ENCODE assay signal across 8 cellular contexts in genomic region chr19:58499021-58499927, GRCh38. TPM values are rescaled to one million over a fixed set of nuclear protein-coding genes. Genes with fewer than 3 reads are reported as not detected.
DNase-seq lines count a peak whose midpoint lies in the region; ATAC-seq and TF ChIP-seq lines count a peak whose summit lies in the region.

No MANE protein-coding gene starts in this region.

- peak overlapping the region; percentile 76 for H3K27ac ChIP-seq in OCI-LY3 (ENCODE audit: low read length)

- H4K20me1 ChIP-seq in OCI-LY3 (ENCODE audit: insufficient read depth, low read length), result no peaks in the 10 kb centered on the region

- peak overlapping the region; percentile 70 for H2AFZ ChIP-seq in OCI-LY3 (ENCODE audit: low read depth, low read length)

- H3K36me3 ChIP-seq in OCI-LY3 (replicated peaks; ENCODE audit: low read depth, low read length), result peaks cover 13% of the 10 kb centered on the region

- H3K4me3 ChIP-seq in OCI-LY3 (ENCODE audit: low read length) (peak overlapping the region; percentile 81), epithelial cell of proximal tubule (ENCODE audit: low read depth, low read length) (peak overlapping the region; percentile 75)

- H3K27me3 ChIP-seq in OCI-LY3 (ENCODE audit: low read depth, low read length), result no peaks in the 10 kb centered on the region

- peak; percentile 79 for ATAC-seq in GM21526 (IDR thresholded peaks at IDR 0.05; ENCODE audit: low FRiP score, unreplicated experiment)

- H3K9ac ChIP-seq in OCI-LY3 (ENCODE audit: low read length), result peak overlapping the region; percentile 79

- peak; percentile 34; the same call in 1 of the 2 replicates for TF ChIP-seq CTCF in OCI-LY3 (IDR thresholded peaks at IDR 0.05; ENCODE audit: low read depth, low read length)
- peak; percentile 43 for TF ChIP-seq CTCF in epithelial cell of proximal tubule (conservative IDR thresholded peaks at IDR 0.05; ENCODE audit: low read depth, low read length)

- peaks cover 20% of the 10 kb centered on the region for H3K4me1 ChIP-seq in OCI-LY3 (ENCODE audit: low read length)

- H3K4me2 ChIP-seq in OCI-LY3 (ENCODE audit: low read length), result peak overlapping the region; percentile 95

- H3K79me2 ChIP-seq in OCI-LY3 (ENCODE audit: low read length), result peaks cover 28% of the 10 kb centered on the region

- H3K9me3 ChIP-seq in OCI-LY3 (ENCODE audit: insufficient read depth, low read length), result no peaks in the 10 kb centered on the region

- DNase-seq in DMS153 (lab: John Stamatoyannopoulos, UW) (peak; percentile 98), HuH-7.5 (ENCODE audit: low spot score) (peak; percentile 91), activated T-cell treated with anti-CD3 and anti-CD28 coated beads for 48 hours (ENCODE audit: low read depth) (peak; percentile 99), epithelial cell of proximal tubule (ENCODE audit: low read depth) (peak; percentile 83), mucosa of gallbladder (ENCODE audit: low spot score) (peak; percentile 99)
- DNase-seq in stimulated activated CD8-positive, alpha-beta memory T cell treated with anti-CD3 and anti-CD28 coated beads, Interleukin-4, amount 100 ng/mL, for 24 hours (ENCODE audit: low read depth), result peak; percentile 99

RNA-seq across cellular contexts. Expression of gene SLC27A5, which starts 12.5 kb away (rescaled TPM):
- total RNA-seq in epithelial cell of proximal tubule (14.8 and 15.8 TPM in 2 replicates), mucosa of gallbladder (7.9 TPM)

RNA-seq across cellular contexts. Expression of gene ZBTB45, which starts 20.3 kb away (rescaled TPM):
- total RNA-seq in epithelial cell of proximal tubule, result 18.2 and 23.7 TPM in 2 replicates
- 22.8 TPM for total RNA-seq in mucosa of gallbladder

RNA-seq across cellular contexts. Expression of gene ZNF446, which starts 23.1 kb away (rescaled TPM):
- 8.6 and 9.7 TPM in 2 replicates for total RNA-seq in epithelial cell of proximal tubule
- total RNA-seq in mucosa of gallbladder, result 19.4 TPM

RNA-seq across cellular contexts. Expression of gene ZNF324, which starts 32.4 kb away (rescaled TPM):
- total RNA-seq in epithelial cell of proximal tubule, result 7.2 and 13.8 TPM in 2 replicates
- total RNA-seq in mucosa of gallbladder, result 16.4 TPM

RNA-seq across cellular contexts. Expression of gene TRIM28, which starts 44.6 kb away (rescaled TPM):
- total RNA-seq in epithelial cell of proximal tubule (454 and 661 TPM in 2 replicates), mucosa of gallbladder (286 TPM)

Comparison
In these comparisons a context has a peak if more than half of its experiments do, and no peak if none do; other contexts are left out.
1. Peak in every context shown above with its lines: DNase-seq, ATAC-seq, H3K4me3 ChIP-seq and H3K27ac ChIP-seq.